2 cellular contexts compared by ENCODE assay signal in the genomic region with DNA sequence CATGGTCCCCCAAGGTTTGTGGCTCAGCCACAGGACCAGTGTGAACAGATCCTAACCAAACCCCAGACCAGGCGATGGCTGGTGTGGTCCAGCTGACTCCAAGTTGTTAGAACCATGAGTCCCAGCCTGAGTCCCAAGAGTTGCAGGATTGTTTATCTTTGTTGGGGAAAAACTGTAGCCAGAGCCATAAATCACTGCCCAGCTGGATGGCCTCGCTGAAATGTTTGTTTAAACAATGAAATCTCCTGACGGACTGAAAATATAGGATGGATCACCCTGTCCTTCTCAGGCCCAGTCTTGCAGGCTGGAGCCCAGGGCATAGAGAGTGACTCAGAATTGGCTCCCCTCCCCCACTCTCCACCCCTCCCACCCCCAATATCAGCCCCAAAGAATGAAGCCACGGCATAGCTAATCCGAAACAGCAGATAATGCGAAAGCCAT.
A peak's percentile ranks its signal among the peaks of the same experiment; 100 is the strongest.
TF ChIP-seq lines count a peak whose summit lies in the region.

No MANE protein-coding gene starts in this region.

TF ChIP-seq in K562, 482 proteins besides CTCF, POLR2A, EP300 and RAD21 (continued from another document):
- TF ChIP-seq, protein P1, sequence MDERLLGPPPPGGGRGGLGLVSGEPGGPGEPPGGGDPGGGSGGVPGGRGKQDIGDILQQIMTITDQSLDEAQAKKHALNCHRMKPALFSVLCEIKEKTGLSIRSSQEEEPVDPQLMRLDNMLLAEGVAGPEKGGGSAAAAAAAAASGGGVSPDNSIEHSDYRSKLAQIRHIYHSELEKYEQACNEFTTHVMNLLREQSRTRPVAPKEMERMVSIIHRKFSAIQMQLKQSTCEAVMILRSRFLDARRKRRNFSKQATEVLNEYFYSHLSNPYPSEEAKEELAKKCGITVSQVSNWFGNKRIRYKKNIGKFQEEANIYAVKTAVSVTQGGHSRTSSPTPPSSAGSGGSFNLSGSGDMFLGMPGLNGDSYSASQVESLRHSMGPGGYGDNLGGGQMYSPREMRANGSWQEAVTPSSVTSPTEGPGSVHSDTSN (CRISPR knock-in tag; IDR thresholded peaks at IDR 0.05; ENCODE audit: low read depth): no peak
- TF ChIP-seq, protein P1 (tag; conservative IDR thresholded peaks at IDR 0.05; ENCODE audit: low read depth): peak; percentile 45; the same call in 1 of the 2 replicates
- no peak for TF ChIP-seq RBM14 (IDR thresholded peaks at IDR 0.05; ENCODE audit: borderline replicate concordance, insufficient read depth, low read depth, low read length)
- TF ChIP-seq MTF1 (CRISPR knock-in tag; IDR thresholded peaks at IDR 0.05; ENCODE audit: borderline replicate concordance): no peak
- no peak for TF ChIP-seq ZNF696 (CRISPR knock-in tag; conservative IDR thresholded peaks at IDR 0.05)
- no peak for TF ChIP-seq LEF1 (IDR thresholded peaks at IDR 0.05)
- no peak for TF ChIP-seq NEUROD1 (IDR thresholded peaks at IDR 0.05; ENCODE audit: borderline replicate concordance, low read depth, low read length, partially characterized antibody)
- TF ChIP-seq, protein P2, sequence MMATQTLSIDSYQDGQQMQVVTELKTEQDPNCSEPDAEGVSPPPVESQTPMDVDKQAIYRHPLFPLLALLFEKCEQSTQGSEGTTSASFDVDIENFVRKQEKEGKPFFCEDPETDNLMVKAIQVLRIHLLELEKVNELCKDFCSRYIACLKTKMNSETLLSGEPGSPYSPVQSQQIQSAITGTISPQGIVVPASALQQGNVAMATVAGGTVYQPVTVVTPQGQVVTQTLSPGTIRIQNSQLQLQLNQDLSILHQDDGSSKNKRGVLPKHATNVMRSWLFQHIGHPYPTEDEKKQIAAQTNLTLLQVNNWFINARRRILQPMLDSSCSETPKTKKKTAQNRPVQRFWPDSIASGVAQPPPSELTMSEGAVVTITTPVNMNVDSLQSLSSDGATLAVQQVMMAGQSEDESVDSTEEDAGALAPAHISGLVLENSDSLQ (IDR thresholded peaks at IDR 0.05): 0 out of 2 replicates have a peak, but pooled peaks have one; percentile 21
- TF ChIP-seq MEIS2 (IDR thresholded peaks at IDR 0.05; ENCODE audit: partially characterized antibody): peak; percentile 71
- TF ChIP-seq, protein P3, sequence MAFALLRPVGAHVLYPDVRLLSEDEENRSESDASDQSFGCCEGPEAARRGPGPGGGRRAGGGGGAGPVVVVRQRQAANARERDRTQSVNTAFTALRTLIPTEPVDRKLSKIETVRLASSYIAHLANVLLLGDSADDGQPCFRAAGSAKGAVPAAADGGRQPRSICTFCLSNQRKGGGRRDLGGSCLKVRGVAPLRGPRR (CRISPR knock-in tag; IDR thresholded peaks at IDR 0.05): no peak
- TF ChIP-seq, protein P4, sequence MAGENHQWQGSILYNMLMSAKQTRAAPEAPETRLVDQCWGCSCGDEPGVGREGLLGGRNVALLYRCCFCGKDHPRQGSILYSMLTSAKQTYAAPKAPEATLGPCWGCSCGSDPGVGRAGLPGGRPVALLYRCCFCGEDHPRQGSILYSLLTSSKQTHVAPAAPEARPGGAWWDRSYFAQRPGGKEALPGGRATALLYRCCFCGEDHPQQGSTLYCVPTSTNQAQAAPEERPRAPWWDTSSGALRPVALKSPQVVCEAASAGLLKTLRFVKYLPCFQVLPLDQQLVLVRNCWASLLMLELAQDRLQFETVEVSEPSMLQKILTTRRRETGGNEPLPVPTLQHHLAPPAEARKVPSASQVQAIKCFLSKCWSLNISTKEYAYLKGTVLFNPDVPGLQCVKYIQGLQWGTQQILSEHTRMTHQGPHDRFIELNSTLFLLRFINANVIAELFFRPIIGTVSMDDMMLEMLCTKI (IDR thresholded peaks at IDR 0.05; ENCODE audit: partially characterized antibody): no peak
- no peak for TF ChIP-seq ERF (CRISPR knock-in tag; IDR thresholded peaks at IDR 0.05)
- TF ChIP-seq PYGO2 (tag; IDR thresholded peaks at IDR 0.05): no peak

TF ChIP-seq in GM23338, 12 proteins besides CTCF, POLR2A, EP300 and RAD21 (continued from another document):
- TF ChIP-seq, protein P5, sequence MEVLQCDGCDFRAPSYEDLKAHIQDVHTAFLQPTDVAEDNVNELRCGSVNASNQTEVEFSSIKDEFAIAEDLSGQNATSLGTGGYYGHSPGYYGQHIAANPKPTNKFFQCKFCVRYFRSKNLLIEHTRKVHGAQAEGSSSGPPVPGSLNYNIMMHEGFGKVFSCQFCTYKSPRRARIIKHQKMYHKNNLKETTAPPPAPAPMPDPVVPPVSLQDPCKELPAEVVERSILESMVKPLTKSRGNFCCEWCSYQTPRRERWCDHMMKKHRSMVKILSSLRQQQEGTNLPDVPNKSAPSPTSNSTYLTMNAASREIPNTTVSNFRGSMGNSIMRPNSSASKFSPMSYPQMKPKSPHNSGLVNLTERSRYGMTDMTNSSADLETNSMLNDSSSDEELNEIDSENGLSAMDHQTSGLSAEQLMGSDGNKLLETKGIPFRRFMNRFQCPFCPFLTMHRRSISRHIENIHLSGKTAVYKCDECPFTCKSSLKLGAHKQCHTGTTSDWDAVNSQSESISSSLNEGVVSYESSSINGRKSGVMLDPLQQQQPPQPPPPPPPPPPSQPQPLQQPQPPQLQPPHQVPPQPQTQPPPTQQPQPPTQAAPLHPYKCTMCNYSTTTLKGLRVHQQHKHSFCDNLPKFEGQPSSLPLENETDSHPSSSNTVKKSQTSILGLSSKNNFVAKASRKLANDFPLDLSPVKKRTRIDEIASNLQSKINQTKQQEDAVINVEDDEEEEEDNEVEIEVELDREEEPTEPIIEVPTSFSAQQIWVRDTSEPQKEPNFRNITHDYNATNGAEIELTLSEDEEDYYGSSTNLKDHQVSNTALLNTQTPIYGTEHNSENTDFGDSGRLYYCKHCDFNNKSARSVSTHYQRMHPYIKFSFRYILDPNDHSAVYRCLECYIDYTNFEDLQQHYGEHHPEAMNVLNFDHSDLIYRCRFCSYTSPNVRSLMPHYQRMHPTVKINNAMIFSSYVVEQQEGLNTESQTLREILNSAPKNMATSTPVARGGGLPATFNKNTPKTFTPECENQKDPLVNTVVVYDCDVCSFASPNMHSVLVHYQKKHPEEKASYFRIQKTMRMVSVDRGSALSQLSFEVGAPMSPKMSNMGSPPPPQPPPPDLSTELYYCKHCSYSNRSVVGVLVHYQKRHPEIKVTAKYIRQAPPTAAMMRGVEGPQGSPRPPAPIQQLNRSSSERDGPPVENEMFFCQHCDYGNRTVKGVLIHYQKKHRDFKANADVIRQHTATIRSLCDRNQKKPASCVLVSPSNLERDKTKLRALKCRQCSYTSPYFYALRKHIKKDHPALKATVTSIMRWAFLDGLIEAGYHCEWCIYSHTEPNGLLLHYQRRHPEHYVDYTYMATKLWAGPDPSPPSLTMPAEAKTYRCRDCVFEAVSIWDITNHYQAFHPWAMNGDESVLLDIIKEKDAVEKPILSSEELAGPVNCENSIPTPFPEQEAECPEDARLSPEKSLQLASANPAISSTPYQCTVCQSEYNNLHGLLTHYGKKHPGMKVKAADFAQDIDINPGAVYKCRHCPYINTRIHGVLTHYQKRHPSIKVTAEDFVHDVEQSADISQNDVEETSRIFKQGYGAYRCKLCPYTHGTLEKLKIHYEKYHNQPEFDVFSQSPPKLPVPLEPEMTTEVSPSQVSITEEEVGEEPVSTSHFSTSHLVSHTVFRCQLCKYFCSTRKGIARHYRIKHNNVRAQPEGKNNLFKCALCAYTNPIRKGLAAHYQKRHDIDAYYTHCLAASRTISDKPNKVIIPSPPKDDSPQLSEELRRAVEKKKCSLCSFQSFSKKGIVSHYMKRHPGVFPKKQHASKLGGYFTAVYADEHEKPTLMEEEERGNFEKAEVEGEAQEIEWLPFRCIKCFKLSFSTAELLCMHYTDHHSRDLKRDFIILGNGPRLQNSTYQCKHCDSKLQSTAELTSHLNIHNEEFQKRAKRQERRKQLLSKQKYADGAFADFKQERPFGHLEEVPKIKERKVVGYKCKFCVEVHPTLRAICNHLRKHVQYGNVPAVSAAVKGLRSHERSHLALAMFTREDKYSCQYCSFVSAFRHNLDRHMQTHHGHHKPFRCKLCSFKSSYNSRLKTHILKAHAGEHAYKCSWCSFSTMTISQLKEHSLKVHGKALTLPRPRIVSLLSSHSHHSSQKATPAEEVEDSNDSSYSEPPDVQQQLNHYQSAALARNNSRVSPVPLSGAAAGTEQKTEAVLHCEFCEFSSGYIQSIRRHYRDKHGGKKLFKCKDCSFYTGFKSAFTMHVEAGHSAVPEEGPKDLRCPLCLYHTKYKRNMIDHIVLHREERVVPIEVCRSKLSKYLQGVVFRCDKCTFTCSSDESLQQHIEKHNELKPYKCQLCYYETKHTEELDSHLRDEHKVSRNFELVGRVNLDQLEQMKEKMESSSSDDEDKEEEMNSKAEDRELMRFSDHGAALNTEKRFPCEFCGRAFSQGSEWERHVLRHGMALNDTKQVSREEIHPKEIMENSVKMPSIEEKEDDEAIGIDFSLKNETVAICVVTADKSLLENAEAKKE (CRISPR knock-in tag; IDR thresholded peaks at IDR 0.05): no peak
- TF ChIP-seq, protein P6, sequence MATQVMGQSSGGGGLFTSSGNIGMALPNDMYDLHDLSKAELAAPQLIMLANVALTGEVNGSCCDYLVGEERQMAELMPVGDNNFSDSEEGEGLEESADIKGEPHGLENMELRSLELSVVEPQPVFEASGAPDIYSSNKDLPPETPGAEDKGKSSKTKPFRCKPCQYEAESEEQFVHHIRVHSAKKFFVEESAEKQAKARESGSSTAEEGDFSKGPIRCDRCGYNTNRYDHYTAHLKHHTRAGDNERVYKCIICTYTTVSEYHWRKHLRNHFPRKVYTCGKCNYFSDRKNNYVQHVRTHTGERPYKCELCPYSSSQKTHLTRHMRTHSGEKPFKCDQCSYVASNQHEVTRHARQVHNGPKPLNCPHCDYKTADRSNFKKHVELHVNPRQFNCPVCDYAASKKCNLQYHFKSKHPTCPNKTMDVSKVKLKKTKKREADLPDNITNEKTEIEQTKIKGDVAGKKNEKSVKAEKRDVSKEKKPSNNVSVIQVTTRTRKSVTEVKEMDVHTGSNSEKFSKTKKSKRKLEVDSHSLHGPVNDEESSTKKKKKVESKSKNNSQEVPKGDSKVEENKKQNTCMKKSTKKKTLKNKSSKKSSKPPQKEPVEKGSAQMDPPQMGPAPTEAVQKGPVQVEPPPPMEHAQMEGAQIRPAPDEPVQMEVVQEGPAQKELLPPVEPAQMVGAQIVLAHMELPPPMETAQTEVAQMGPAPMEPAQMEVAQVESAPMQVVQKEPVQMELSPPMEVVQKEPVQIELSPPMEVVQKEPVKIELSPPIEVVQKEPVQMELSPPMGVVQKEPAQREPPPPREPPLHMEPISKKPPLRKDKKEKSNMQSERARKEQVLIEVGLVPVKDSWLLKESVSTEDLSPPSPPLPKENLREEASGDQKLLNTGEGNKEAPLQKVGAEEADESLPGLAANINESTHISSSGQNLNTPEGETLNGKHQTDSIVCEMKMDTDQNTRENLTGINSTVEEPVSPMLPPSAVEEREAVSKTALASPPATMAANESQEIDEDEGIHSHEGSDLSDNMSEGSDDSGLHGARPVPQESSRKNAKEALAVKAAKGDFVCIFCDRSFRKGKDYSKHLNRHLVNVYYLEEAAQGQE (IDR thresholded peaks at IDR 0.05; ENCODE audit: unreplicated experiment): no peak
- TF ChIP-seq NANOG (IDR thresholded peaks at IDR 0.05; ENCODE audit: borderline replicate concordance): no peak
- TF ChIP-seq EZH2 (IDR thresholded peaks at IDR 0.05; ENCODE audit: low read depth, unreplicated experiment): no peak
- TF ChIP-seq EZH2phosphoT487 (IDR thresholded peaks at IDR 0.05; ENCODE audit: unreplicated experiment): no peak
- TF ChIP-seq, protein P7, sequence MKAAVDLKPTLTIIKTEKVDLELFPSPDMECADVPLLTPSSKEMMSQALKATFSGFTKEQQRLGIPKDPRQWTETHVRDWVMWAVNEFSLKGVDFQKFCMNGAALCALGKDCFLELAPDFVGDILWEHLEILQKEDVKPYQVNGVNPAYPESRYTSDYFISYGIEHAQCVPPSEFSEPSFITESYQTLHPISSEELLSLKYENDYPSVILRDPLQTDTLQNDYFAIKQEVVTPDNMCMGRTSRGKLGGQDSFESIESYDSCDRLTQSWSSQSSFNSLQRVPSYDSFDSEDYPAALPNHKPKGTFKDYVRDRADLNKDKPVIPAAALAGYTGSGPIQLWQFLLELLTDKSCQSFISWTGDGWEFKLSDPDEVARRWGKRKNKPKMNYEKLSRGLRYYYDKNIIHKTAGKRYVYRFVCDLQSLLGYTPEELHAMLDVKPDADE (IDR thresholded peaks at IDR 0.05): no peak
- TF ChIP-seq ZNF331 (CRISPR knock-in tag; IDR thresholded peaks at IDR 0.05; ENCODE audit: low read depth): no peak
- TF ChIP-seq ZNF114 (CRISPR knock-in tag; IDR thresholded peaks at IDR 0.05): no peak
